In genomic region chr17:60361889-60362288, GRCh38 we compare ENCODE assay signal across 12 cellular contexts.
"Had no signal": no experiment of that assay in that cellular context is flagged by ENCODE, and none has a peak within 500 bp of the region (broad histone marks: within the 10 kb centered on the region; RNA-seq: fewer than 3 reads in every experiment).

No MANE protein-coding gene starts in this region.

- ATAC-seq: left ventricle myocardium superior; naive thymus-derived CD8-positive, alpha-beta T cell; WTC11 had no signal

- DNase-seq: activated CD4-positive, alpha-beta memory T cell treated with anti-CD3 and anti-CD28 coated beads, Interleukin-2, amount 10 ng/mL, durations not matched to agents 7 days and 5 days; activated CD4-positive, alpha-beta T cell treated with anti-CD3 and anti-CD28 coated beads for 4 hours; activated naive CD4-positive, alpha-beta T cell treated with anti-CD3 and anti-CD28 coated beads, Interleukin-2, amount 50 U/mL, for 16 hours; activated T-cell treated with anti-CD3 and anti-CD28 coated beads, Interleukin-2, amount 50 U/mL, for 24 hours; kidney glomerular epithelial cell; left ventricle myocardium superior; mesenchymal stem cell; naive thymus-derived CD8-positive, alpha-beta T cell; stimulated activated CD4-positive, alpha-beta T cell treated with anti-CD3 and anti-CD28 coated beads, Interleukin-1b, Interleukin-23, amount 100 ng/mL, for 48 hours; stomach; T1000 had no signal
